ENCODE assay signal across 1 cellular context in genomic region chr7:17822557-17823173, GRCh38.
TF ChIP-seq lines count a peak whose summit lies in the region.

No MANE protein-coding gene starts in this region.

TF ChIP-seq in GM12878, 131 proteins besides CTCF, POLR2A, EP300 and RAD21 (continued from another document):
- no peak for TF ChIP-seq E4F1 (IDR thresholded peaks at IDR 0.05; ENCODE audit: borderline replicate concordance, partially characterized antibody)
- no peak for TF ChIP-seq NBN (IDR thresholded peaks at IDR 0.05)
- no peak for TF ChIP-seq MEF2A (IDR thresholded peaks at IDR 0.05; ENCODE audit: insufficient read depth, low read depth, low read length)
- TF ChIP-seq PBX3 (IDR thresholded peaks at IDR 0.05; ENCODE audit: insufficient replicate concordance, low read depth, low read length): no peak
- no peak for TF ChIP-seq GATAD2B (conservative IDR thresholded peaks at IDR 0.05; ENCODE audit: low read depth)
- TF ChIP-seq ZBED1 (IDR thresholded peaks at IDR 0.05; ENCODE audit: borderline replicate concordance): no peak
- TF ChIP-seq TCF7 (IDR thresholded peaks at IDR 0.05; ENCODE audit: borderline replicate concordance): no peak
- TF ChIP-seq HDAC2 (IDR thresholded peaks at IDR 0.05): no peak
- TF ChIP-seq PRDM15 (CRISPR knock-in tag; IDR thresholded peaks at IDR 0.05): no peak
- no peak for TF ChIP-seq ZNF274 (IDR thresholded peaks at IDR 0.05; ENCODE audit: insufficient read depth, insufficient read length)
- TF ChIP-seq MXI1 (IDR thresholded peaks at IDR 0.05; ENCODE audit: low read depth, low read length): no peak
- TF ChIP-seq RELB (IDR thresholded peaks at IDR 0.05; ENCODE audit: low read depth): no peak
- no peak for TF ChIP-seq FOXM1 (IDR thresholded peaks at IDR 0.05; ENCODE audit: low read depth, low read length)
- TF ChIP-seq SKIL (IDR thresholded peaks at IDR 0.05; ENCODE audit: low read depth, poor library complexity, severe bottlenecking): no peak
- TF ChIP-seq LARP7 (IDR thresholded peaks at IDR 0.05): no peak
